Comparison of ENCODE assay signal across 15 cellular contexts in the genomic region with DNA sequence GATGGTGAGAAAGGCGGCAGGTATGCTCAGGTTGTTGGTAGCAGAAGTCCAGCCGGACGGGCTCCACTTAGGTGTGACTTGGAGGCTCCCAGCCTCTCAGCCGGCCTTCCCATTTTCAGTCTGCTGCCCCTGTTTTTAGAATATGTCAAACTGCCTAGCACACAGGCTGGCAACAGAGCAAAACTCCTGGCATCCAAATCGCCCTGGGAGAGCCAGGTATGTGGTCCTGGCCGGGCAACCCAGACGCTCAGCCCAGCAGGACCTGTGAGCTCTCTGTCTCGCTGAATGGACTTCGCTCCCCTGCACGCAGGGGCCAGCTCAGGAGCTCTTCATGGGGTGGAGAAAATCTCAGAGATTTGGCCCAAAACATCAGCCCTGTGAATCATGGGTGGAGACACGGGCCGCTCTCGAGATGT.
DNase-seq lines count a peak whose midpoint lies in the region; ATAC-seq and TF ChIP-seq lines count a peak whose summit lies in the region.
"Had no signal": no experiment of that assay in that cellular context is flagged by ENCODE, and none has a peak within 500 bp of the region (broad histone marks: within the 10 kb centered on the region; RNA-seq: fewer than 3 reads in every experiment).

No MANE protein-coding gene starts in this region.

- CTCF ChIA-PET in IMR-90 (lab: Yijun Ruan, JAX) = interaction anchor here (0.8 kb wide), 1 partner anchor 10 kb away, joined by 3 read pairs; no protein-coding TSS in a partner anchor

- no peak overlapping the region for H2BK5ac ChIP-seq in IMR-90 (ENCODE audit: low read depth, low read length, poor library complexity, severe bottlenecking)

- no peak for ATAC-seq in IMR-90 (ENCODE audit: low read depth)

- no TSS peak for BruUV-seq in IMR-90 (replicated peaks; lab: Mats Ljungman, UMichigan)

- no peak overlapping the region for H3K56ac ChIP-seq in IMR-90 (ENCODE audit: extremely low read depth, insufficient read depth, low read length)

- H3K9me3 ChIP-seq in IMR-90 (ENCODE audit: control insufficient read depth, insufficient read depth, low read length) (no peaks in the 10 kb centered on the region), spleen (no peaks in the 10 kb centered on the region)

- H3K4me1 Mint-ChIP-seq in activated naive CD8-positive, alpha-beta T cell (ENCODE audit: low read depth) = peaks cover 30% of the 10 kb centered on the region
- peaks cover 25% of the 10 kb centered on the region for H3K4me1 Mint-ChIP-seq in activated naive CD8-positive, alpha-beta T cell treated with anti-CD3 and anti-CD28 coated beads for 36 hours
- no peaks in the 10 kb centered on the region for H3K4me1 Mint-ChIP-seq in chondrocyte (ENCODE audit: low read depth)

- H3K23ac ChIP-seq in IMR-90 (ENCODE audit: low read depth, low read length) = no peak overlapping the region

- H3K27me3 Mint-ChIP-seq in activated naive CD8-positive, alpha-beta T cell = no peaks in the 10 kb centered on the region
- no peaks in the 10 kb centered on the region for H3K27me3 Mint-ChIP-seq in activated naive CD8-positive, alpha-beta T cell treated with anti-CD3 and anti-CD28 coated beads for 36 hours
- no peaks in the 10 kb centered on the region for H3K27me3 Mint-ChIP-seq in chondrocyte (ENCODE audit: low read depth)
- H3K27me3 Mint-ChIP-seq: CD4-positive, alpha-beta memory T cell had no signal

- 93% methylated on average over 8 of the region's 13 CpGs; no CpG with 5 or more reads in 1 of the 2 experiments for WGBS in IMR-90 (ENCODE audit: extremely low coverage in 2 of 2, insufficient read length in 1 of 2), 2 experiments
- WGBS in spleen, 5 donors = 94 to 98% (median 95%) methylated on average over 11 to 13 of the region's 13 CpGs

- H3K4me1 ChIP-seq in IMR-90 (ENCODE audit: control insufficient read depth, insufficient read depth, low read length) (no peaks in the 10 kb centered on the region), spleen (peaks cover 0 to 40% (median 14%) of the 10 kb centered on the region in 6 donors)

- no peak overlapping the region for H4K5ac ChIP-seq in IMR-90 (ENCODE audit: low read depth, low read length)

- H3K4me2 ChIP-seq in IMR-90 (ENCODE audit: low read depth, low read length) = no peak overlapping the region

- no peak overlapping the region for H4K8ac ChIP-seq in IMR-90 (ENCODE audit: low read depth in 2 of 2, low read length in 2 of 2)

- H3K27ac Mint-ChIP-seq in activated naive CD8-positive, alpha-beta T cell = peak overlapping the region; percentile 66
- no peak overlapping the region for H3K27ac Mint-ChIP-seq in activated naive CD8-positive, alpha-beta T cell treated with anti-CD3 and anti-CD28 coated beads for 36 hours
- no peak overlapping the region for H3K27ac Mint-ChIP-seq in chondrocyte (ENCODE audit: unreplicated experiment)
- H3K27ac Mint-ChIP-seq: HFFc6 had no signal

- no peak overlapping the region for H2AK9ac ChIP-seq in IMR-90 (replicated peaks; ENCODE audit: low read depth, low read length, poor library complexity)

- H3K27ac ChIP-seq in IMR-90 (ENCODE audit: insufficient read depth, low read length) (no peak overlapping the region), spleen (no peak overlapping the region)

- H3K4me3 Mint-ChIP-seq in activated naive CD8-positive, alpha-beta T cell = no peak overlapping the region
- no peak overlapping the region for H3K4me3 Mint-ChIP-seq in activated naive CD8-positive, alpha-beta T cell treated with anti-CD3 and anti-CD28 coated beads for 36 hours
- H3K4me3 Mint-ChIP-seq in chondrocyte (ENCODE audit: unreplicated experiment) = no peak overlapping the region
- H3K4me3 Mint-ChIP-seq: CD4-positive, alpha-beta memory T cell; HFFc6 had no signal

- no peaks in the 10 kb centered on the region for H3K9me3 Mint-ChIP-seq in activated naive CD8-positive, alpha-beta T cell (ENCODE audit: low read depth)
- H3K9me3 Mint-ChIP-seq in activated naive CD8-positive, alpha-beta T cell treated with anti-CD3 and anti-CD28 coated beads for 36 hours = no peaks in the 10 kb centered on the region
- no peaks in the 10 kb centered on the region for H3K9me3 Mint-ChIP-seq in chondrocyte (ENCODE audit: low read depth)
- H3K9me3 Mint-ChIP-seq: CD4-positive, alpha-beta memory T cell; HFFc6 had no signal

- dilution Hi-C loops in IMR-90 (cut with HindIII; ENCODE audit: low sequenced_read_pairs, unreplicated experiment) = no loop called here

- H2AFZ ChIP-seq in IMR-90 (replicated peaks; ENCODE audit: low read length, poor library complexity) = no peak overlapping the region

- H3K4ac ChIP-seq in IMR-90 (ENCODE audit: low read depth, low read length) = no peak overlapping the region

- in situ Hi-C loops in IMR-90 (cut with MboI; ENCODE audit: low sequenced_read_pairs) = no loop called here

- POLR2A ChIA-PET in IMR-90 (lab: Charles Lee; ENCODE audit: unreplicated experiment) = interaction anchor here (1.0 kb wide), 1 partner anchor 12 kb away, joined by 3 read pairs; no protein-coding TSS in a partner anchor

- no peak overlapping the region for H2BK15ac ChIP-seq in IMR-90 (ENCODE audit: low read depth, low read length)

- H3K18ac ChIP-seq in IMR-90 (ENCODE audit: low read depth, low read length) = no peak overlapping the region

- no peaks in the 10 kb centered on the region for H4K20me1 ChIP-seq in IMR-90 (ENCODE audit: insufficient read depth, low read length)

- no peak overlapping the region for H3K4me3 ChIP-seq in IMR-90 (ENCODE audit: insufficient read depth, low read depth, low read length)
- H3K4me3 ChIP-seq in spleen = no peak overlapping the region

- no peak for TF ChIP-seq RAD21 in IMR-90 (IDR thresholded peaks at IDR 0.05; ENCODE audit: low read length)

- DNase-seq in activated naive CD8-positive, alpha-beta T cell treated with anti-CD3 and anti-CD28 coated beads for 36 hours = no peak
- DNase-seq in IMR-90 (no peak), chondrocyte (ENCODE audit: low spot score) (peak; percentile 59), spleen (peak; percentile 44), SW 1271 (lab: John Stamatoyannopoulos, UW) (no peak), T-helper 1 cell (no peak)
- DNase-seq: CD4-positive, alpha-beta memory T cell; HFFc6; KG1; NCI-H1092; NCI-H1694; NCI-H345; NCI-H69; SHP77 had no signal

- no peak overlapping the region for H3K14ac ChIP-seq in IMR-90 (replicated peaks; ENCODE audit: low read depth, low read length)

- no peak overlapping the region for H4K91ac ChIP-seq in IMR-90 (ENCODE audit: insufficient read depth, low read depth, low read length)

- intact Hi-C loops in IMR-90 (cut with micrococcal nuclease) (no loop called here), spleen (cut with DNase I; ENCODE audit: low total_unique reads) (no loop called here)

- no peaks in the 10 kb centered on the region; a peak in 1 of 4 replicates for H3K79me1 ChIP-seq in IMR-90 (ENCODE audit: low read depth in 1 of 2, low read length in 2 of 2)

- 0 out of 2 replicates have a peak overlapping the region, but pooled peaks have one; percentile 37 for H2AK5ac ChIP-seq in IMR-90 (ENCODE audit: low read depth, low read length)

- no peaks in the 10 kb centered on the region for H3K27me3 ChIP-seq in IMR-90 (ENCODE audit: control insufficient read depth, insufficient read depth, low read length)
- no peaks in the 10 kb centered on the region for H3K27me3 ChIP-seq in spleen (replicated peaks in 1 of 7)

- TF ChIP-seq CTCF in IMR-90 (conservative IDR thresholded peaks at IDR 0.05; ENCODE audit: low read depth, low read length) (no peak), chondrocyte (IDR thresholded peaks at IDR 0.05) (no peak), spleen (IDR thresholded peaks at IDR 0.05 in 8 of 11, conservative IDR thresholded peaks at IDR 0.05 in 3 of 11) (no peak)

- no peak for TF ChIP-seq POLR2A in IMR-90 (IDR thresholded peaks at IDR 0.05; ENCODE audit: low read depth, low read length)
- no peak for TF ChIP-seq POLR2A in spleen (IDR thresholded peaks at IDR 0.05)

- H3K9me1 ChIP-seq in IMR-90 (ENCODE audit: insufficient read depth, low read length) = peaks cover 3% of the 10 kb centered on the region; the same call in 1 of the 2 replicates

- no peak overlapping the region for H2BK120ac ChIP-seq in IMR-90 (ENCODE audit: low read depth, low read length)

- no peak overlapping the region for H3K9ac ChIP-seq in IMR-90 (ENCODE audit: low read depth, low read length)

- peaks cover 22% of the 10 kb centered on the region for H3K36me3 ChIP-seq in IMR-90 (ENCODE audit: control insufficient read depth, insufficient read depth, low read length)
- H3K36me3 ChIP-seq in spleen = peaks cover 0 to 54% (median 10%) of the 10 kb centered on the region in 6 donors

- H2BK20ac ChIP-seq in IMR-90 (ENCODE audit: low read depth, low read length) = no peak overlapping the region

- peaks cover 10% of the 10 kb centered on the region for H3K36me3 Mint-ChIP-seq in activated naive CD8-positive, alpha-beta T cell
- H3K36me3 Mint-ChIP-seq in activated naive CD8-positive, alpha-beta T cell treated with anti-CD3 and anti-CD28 coated beads for 36 hours = peaks cover 24% of the 10 kb centered on the region
- peaks cover 6% of the 10 kb centered on the region for H3K36me3 Mint-ChIP-seq in chondrocyte (ENCODE audit: low read depth)

TF ChIP-seq in IMR-90, 13 proteins besides CTCF, POLR2A, EP300 and RAD21:
- TF ChIP-seq FOS (IDR thresholded peaks at IDR 0.05; ENCODE audit: low read depth, low read length) (no peak), MAFK (IDR thresholded peaks at IDR 0.05; ENCODE audit: low read depth, low read length) (no peak), BHLHE40 (IDR thresholded peaks at IDR 0.05; ENCODE audit: low read depth, low read length) (no peak), RCOR1 (IDR thresholded peaks at IDR 0.05; ENCODE audit: insufficient replicate concordance, low read length) (no peak), CEBPB (IDR thresholded peaks at IDR 0.05; ENCODE audit: low read depth, low read length) (no peak), MXI1 (IDR thresholded peaks at IDR 0.05; ENCODE audit: borderline replicate concordance, low read depth, low read length) (no peak), SMC3 (IDR thresholded peaks at IDR 0.05; ENCODE audit: low read depth, low read length) (no peak)
- TF ChIP-seq, protein P1, sequence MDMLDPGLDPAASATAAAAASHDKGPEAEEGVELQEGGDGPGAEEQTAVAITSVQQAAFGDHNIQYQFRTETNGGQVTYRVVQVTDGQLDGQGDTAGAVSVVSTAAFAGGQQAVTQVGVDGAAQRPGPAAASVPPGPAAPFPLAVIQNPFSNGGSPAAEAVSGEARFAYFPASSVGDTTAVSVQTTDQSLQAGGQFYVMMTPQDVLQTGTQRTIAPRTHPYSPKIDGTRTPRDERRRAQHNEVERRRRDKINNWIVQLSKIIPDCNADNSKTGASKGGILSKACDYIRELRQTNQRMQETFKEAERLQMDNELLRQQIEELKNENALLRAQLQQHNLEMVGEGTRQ (IDR thresholded peaks at IDR 0.05; ENCODE audit: low read depth, low read length) = no peak

Comparison
In these comparisons a context has a peak if more than half of its experiments do, and no peak if none do; other contexts are left out.
1. DNase-seq: peak in chondrocyte (single experiment) and spleen (single experiment); none in activated naive CD8-positive, alpha-beta T cell treated with anti-CD3 and anti-CD28 coated beads for 36 hours (single experiment), IMR-90 (single experiment), SW 1271 (0 of 2) and T-helper 1 cell (0 of 5).